ENCODE assay signal across 8 cellular contexts in the genomic region with DNA sequence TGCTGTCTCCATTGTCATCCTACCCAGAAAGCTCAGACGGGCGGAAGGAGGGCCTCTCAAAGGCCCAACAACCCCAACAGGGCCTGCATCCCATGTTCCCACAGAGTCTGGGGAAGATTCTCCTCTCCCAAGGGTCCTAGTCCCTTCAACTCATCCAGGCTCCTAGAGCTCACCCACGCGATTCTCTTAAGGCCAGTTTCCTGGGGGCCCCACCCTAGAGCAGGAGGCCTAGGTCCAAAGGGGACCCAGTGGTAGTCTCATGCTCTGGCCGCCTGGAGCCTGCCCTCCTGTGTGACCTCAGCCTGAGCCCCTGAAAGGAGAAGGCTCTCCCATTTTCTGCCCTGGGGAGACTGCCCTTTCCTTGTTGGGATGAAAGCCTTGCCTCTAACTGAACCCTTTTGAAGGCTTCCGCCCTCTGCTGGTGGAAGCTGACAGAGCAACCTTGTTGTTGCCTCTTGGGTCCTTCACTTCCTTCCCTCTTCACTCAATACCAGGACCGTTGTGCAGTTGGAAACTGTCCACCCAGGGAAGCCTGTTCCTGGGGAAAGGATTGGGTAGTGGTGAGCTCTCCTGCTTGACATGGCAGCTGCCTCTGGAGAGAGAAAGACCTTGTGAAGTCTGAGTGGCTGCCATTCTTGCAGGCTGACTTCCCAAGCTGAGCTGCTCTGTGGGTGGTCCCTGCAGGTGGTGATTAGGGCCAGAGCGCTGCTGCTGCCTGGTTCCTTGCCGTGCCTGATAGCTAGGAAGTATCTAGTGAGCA.
DNase-seq lines count a peak whose midpoint lies in the region; ATAC-seq and TF ChIP-seq lines count a peak whose summit lies in the region.

No MANE protein-coding gene starts in this region.

- H3K27ac ChIP-seq in IMR-90 (ENCODE audit: insufficient read depth, low read length) (no peak overlapping the region), SU-DHL-6 (ENCODE audit: low read depth, low read length) (no peak overlapping the region), brain microvascular endothelial cell (no peak overlapping the region)

- H3K36me3 ChIP-seq in IMR-90 (ENCODE audit: control insufficient read depth, insufficient read depth, low read length) (no peaks in the 10 kb centered on the region), SU-DHL-6 (ENCODE audit: low read length) (no peaks in the 10 kb centered on the region), brain microvascular endothelial cell (replicated peaks) (no peaks in the 10 kb centered on the region)

- no peak overlapping the region for H4K91ac ChIP-seq in IMR-90 (ENCODE audit: insufficient read depth, low read depth, low read length)

- H3K23ac ChIP-seq in IMR-90 (ENCODE audit: low read depth, low read length), result no peak overlapping the region

- 72% methylated on average over 3 of the region's 9 CpGs; no CpG with 5 or more reads in 1 of the 2 experiments for WGBS in IMR-90 (ENCODE audit: extremely low coverage in 2 of 2, insufficient read length in 1 of 2), 2 experiments

- TF ChIP-seq RAD21 in IMR-90 (IDR thresholded peaks at IDR 0.05; ENCODE audit: low read length), result peak; percentile 69

- no peaks in the 10 kb centered on the region for H3K9me3 ChIP-seq in IMR-90 (ENCODE audit: control insufficient read depth, insufficient read depth, low read length)
- H3K9me3 ChIP-seq in SU-DHL-6 (ENCODE audit: insufficient read depth, low read length), result no peaks in the 10 kb centered on the region

- H3F3A ChIP-seq in SU-DHL-6 (ENCODE audit: insufficient read depth), result no peaks in the 10 kb centered on the region

- no peaks in the 10 kb centered on the region for H3K9me2 ChIP-seq in SU-DHL-6 (replicated peaks; ENCODE audit: insufficient read depth, low read length)

- in situ Hi-C loops in IMR-90 (cut with MboI; ENCODE audit: low sequenced_read_pairs) (no loop called here), brain microvascular endothelial cell (cut with HindIII; ENCODE audit: low pct_ligation_motif_present, low sequenced_read_pairs) (no loop called here)

- no peak for TF ChIP-seq POLR2A in IMR-90 (IDR thresholded peaks at IDR 0.05; ENCODE audit: low read depth, low read length)

- H4K20me1 ChIP-seq in IMR-90 (ENCODE audit: insufficient read depth, low read length) (no peaks in the 10 kb centered on the region; the same call in 1 of the 2 replicates), SU-DHL-6 (ENCODE audit: low read depth, low read length) (no peaks in the 10 kb centered on the region)

- H3K18ac ChIP-seq in IMR-90 (ENCODE audit: low read depth, low read length), result no peak overlapping the region

- H3K9me1 ChIP-seq in IMR-90 (ENCODE audit: insufficient read depth, low read length), result peaks cover 16% of the 10 kb centered on the region; the same call in 1 of the 2 replicates

- POLR2A ChIA-PET in IMR-90 (lab: Charles Lee; ENCODE audit: unreplicated experiment), result no interaction called here

- H3K4ac ChIP-seq in IMR-90 (ENCODE audit: low read depth, low read length), result no peak overlapping the region

- no TSS peak for BruUV-seq in IMR-90 (replicated peaks; lab: Mats Ljungman, UMichigan)

- no peak overlapping the region for H4K5ac ChIP-seq in IMR-90 (ENCODE audit: low read depth, low read length)

- no peak overlapping the region for H2BK5ac ChIP-seq in IMR-90 (ENCODE audit: low read depth, low read length, poor library complexity, severe bottlenecking)

- H2BK20ac ChIP-seq in IMR-90 (ENCODE audit: low read depth, low read length), result no peak overlapping the region

- no peaks in the 10 kb centered on the region for H3K79me2 ChIP-seq in SU-DHL-6 (ENCODE audit: insufficient read depth, low read length)

- no peak overlapping the region for H3K9ac ChIP-seq in IMR-90 (ENCODE audit: low read depth, low read length)
- H3K9ac ChIP-seq in SU-DHL-6 (ENCODE audit: low read length), result no peak overlapping the region

- H3K56ac ChIP-seq in IMR-90 (ENCODE audit: extremely low read depth, insufficient read depth, low read length), result no peak overlapping the region

- H2AFZ ChIP-seq in IMR-90 (replicated peaks; ENCODE audit: low read length, poor library complexity) (peak overlapping the region; percentile 37), SU-DHL-6 (ENCODE audit: low read depth, low read length, severe bottlenecking) (no peak overlapping the region)

- no peak overlapping the region for H2BK120ac ChIP-seq in IMR-90 (ENCODE audit: low read depth, low read length)

- peaks cover 1% of the 10 kb centered on the region; the same call in 1 of the 2 replicates for H3K4me1 ChIP-seq in IMR-90 (ENCODE audit: control insufficient read depth, insufficient read depth, low read length)

- TF ChIP-seq CTCF in IMR-90 (conservative IDR thresholded peaks at IDR 0.05; ENCODE audit: low read depth, low read length) (peak; percentile 63), SU-DHL-6 (IDR thresholded peaks at IDR 0.05; ENCODE audit: insufficient read depth, low read length, poor library complexity, severe bottlenecking) (peak; percentile 74), brain microvascular endothelial cell (IDR thresholded peaks at IDR 0.05; ENCODE audit: low read depth, low read length, missing control alignments) (peak; percentile 91)

- intact Hi-C loops in IMR-90 (cut with micrococcal nuclease), result no loop called here

- peak; percentile 47 for DNase-seq in NCI-H2196 (lab: John Stamatoyannopoulos, UW; ENCODE audit: unreplicated experiment)
- DNase-seq in NCI-H2196 treated with DMSO at 0.1 percent for 48 hours (lab: John Stamatoyannopoulos, UW; ENCODE audit: unreplicated experiment), result no peak
- DNase-seq in IMR-90, result peak; percentile 51
- DNase-seq in brain microvascular endothelial cell, result peak; percentile 52
- DNase-seq in left lobe of liver (ENCODE audit: low spot score), result peak; percentile 54
- peak; percentile 21 for DNase-seq in stromal cell of bone marrow (ENCODE audit: low read depth)
- no peak for DNase-seq in superior temporal gyrus (ENCODE audit: extremely low spot score)

- CTCF ChIA-PET in IMR-90 (lab: Yijun Ruan, JAX), result interaction anchor here (0.6 to 1.8 kb wide), 6 partner anchors 10 to 367 kb away, joined by 3 to 8 read pairs (median 3); no protein-coding TSS in a partner anchor

- ATAC-seq in IMR-90 (ENCODE audit: low read depth) (peak; percentile 71), left lobe of liver (peak; percentile 80)

- H3K4me3 ChIP-seq in IMR-90 (ENCODE audit: insufficient read depth, low read depth, low read length) (no peak overlapping the region), SU-DHL-6 (ENCODE audit: insufficient read depth, low read length, poor library complexity, severe bottlenecking) (no peak overlapping the region), brain microvascular endothelial cell (ENCODE audit: low read depth, low read length) (no peak overlapping the region)

- H2AK9ac ChIP-seq in IMR-90 (replicated peaks; ENCODE audit: low read depth, low read length, poor library complexity), result peak overlapping the region; percentile 20

- no peak overlapping the region for H2AK5ac ChIP-seq in IMR-90 (ENCODE audit: low read depth, low read length)

- H3K27me3 ChIP-seq in IMR-90 (ENCODE audit: control insufficient read depth, insufficient read depth, low read length) (no peaks in the 10 kb centered on the region), SU-DHL-6 (ENCODE audit: low read length) (no peaks in the 10 kb centered on the region), brain microvascular endothelial cell (replicated peaks) (no peaks in the 10 kb centered on the region)

- H2BK15ac ChIP-seq in IMR-90 (ENCODE audit: low read depth, low read length), result no peak overlapping the region

- H3K79me1 ChIP-seq in IMR-90 (ENCODE audit: low read depth in 1 of 2, low read length in 2 of 2), result no peaks in the 10 kb centered on the region; a peak in 1 of 4 replicates

- no peak overlapping the region for H3K14ac ChIP-seq in IMR-90 (replicated peaks; ENCODE audit: low read depth, low read length)

- H4K8ac ChIP-seq in IMR-90 (ENCODE audit: low read depth in 2 of 2, low read length in 2 of 2), result no peak overlapping the region

- dilution Hi-C loops in IMR-90 (cut with HindIII; ENCODE audit: low sequenced_read_pairs, unreplicated experiment), result no loop called here

- H3K4me2 ChIP-seq in IMR-90 (ENCODE audit: low read depth, low read length) (no peak overlapping the region), SU-DHL-6 (ENCODE audit: low read depth, low read length, poor library complexity, severe bottlenecking) (no peak overlapping the region)

TF ChIP-seq in IMR-90, 13 proteins besides CTCF, POLR2A, EP300 and RAD21:
- no peak for TF ChIP-seq MXI1 (IDR thresholded peaks at IDR 0.05; ENCODE audit: borderline replicate concordance, low read depth, low read length)
- no peak for TF ChIP-seq CEBPB (IDR thresholded peaks at IDR 0.05; ENCODE audit: low read depth, low read length)
- TF ChIP-seq NFE2L2 (IDR thresholded peaks at IDR 0.05; ENCODE audit: low read depth, low read length), result no peak
- TF ChIP-seq, protein P1, sequence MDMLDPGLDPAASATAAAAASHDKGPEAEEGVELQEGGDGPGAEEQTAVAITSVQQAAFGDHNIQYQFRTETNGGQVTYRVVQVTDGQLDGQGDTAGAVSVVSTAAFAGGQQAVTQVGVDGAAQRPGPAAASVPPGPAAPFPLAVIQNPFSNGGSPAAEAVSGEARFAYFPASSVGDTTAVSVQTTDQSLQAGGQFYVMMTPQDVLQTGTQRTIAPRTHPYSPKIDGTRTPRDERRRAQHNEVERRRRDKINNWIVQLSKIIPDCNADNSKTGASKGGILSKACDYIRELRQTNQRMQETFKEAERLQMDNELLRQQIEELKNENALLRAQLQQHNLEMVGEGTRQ (IDR thresholded peaks at IDR 0.05; ENCODE audit: low read depth, low read length), result no peak
- TF ChIP-seq, protein P2, sequence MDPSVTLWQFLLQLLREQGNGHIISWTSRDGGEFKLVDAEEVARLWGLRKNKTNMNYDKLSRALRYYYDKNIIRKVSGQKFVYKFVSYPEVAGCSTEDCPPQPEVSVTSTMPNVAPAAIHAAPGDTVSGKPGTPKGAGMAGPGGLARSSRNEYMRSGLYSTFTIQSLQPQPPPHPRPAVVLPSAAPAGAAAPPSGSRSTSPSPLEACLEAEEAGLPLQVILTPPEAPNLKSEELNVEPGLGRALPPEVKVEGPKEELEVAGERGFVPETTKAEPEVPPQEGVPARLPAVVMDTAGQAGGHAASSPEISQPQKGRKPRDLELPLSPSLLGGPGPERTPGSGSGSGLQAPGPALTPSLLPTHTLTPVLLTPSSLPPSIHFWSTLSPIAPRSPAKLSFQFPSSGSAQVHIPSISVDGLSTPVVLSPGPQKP (IDR thresholded peaks at IDR 0.05; ENCODE audit: borderline replicate concordance, low read depth, low read length), result no peak
- TF ChIP-seq SMC3 (IDR thresholded peaks at IDR 0.05; ENCODE audit: low read depth, low read length), result peak; percentile 65

Comparison
In these comparisons a context has a peak if more than half of its experiments do, and no peak if none do; other contexts are left out.
1. DNase-seq: peak in NCI-H2196 (single experiment), IMR-90 (single experiment), brain microvascular endothelial cell (single experiment), left lobe of liver (single experiment) and stromal cell of bone marrow (single experiment); none in NCI-H2196 treated with DMSO at 0.1 percent for 48 hours (single experiment) and superior temporal gyrus (single experiment).
2. Peak in every context shown above with its lines, with median percentiles within 50 percentile points of each other: CTCF ChIP-seq.